In genomic region chr14:68784298-68784910, GRCh38 we compare ENCODE assay signal across 1 cellular context.
TF ChIP-seq lines count a peak whose summit lies in the region.

No MANE protein-coding gene starts in this region.

TF ChIP-seq in HepG2, 621 proteins besides CTCF, POLR2A, EP300 and RAD21 (continued from another document and continues in another):
- TF ChIP-seq ZBTB40 (IDR thresholded peaks at IDR 0.05) (no peak), ZBTB40 (CRISPR knock-in tag; IDR thresholded peaks at IDR 0.05) (peak; percentile 39; the same call in 1 of the 2 replicates), ZNF775 (CRISPR knock-in tag; IDR thresholded peaks at IDR 0.05; ENCODE audit: borderline replicate concordance) (no peak), KDM1A (CRISPR knock-in tag; IDR thresholded peaks at IDR 0.05) (0 out of 2 replicates have a peak, but pooled peaks have one; percentile 14), CAMTA2 (CRISPR knock-in tag; IDR thresholded peaks at IDR 0.05; ENCODE audit: borderline replicate concordance) (no peak), ZZZ3 (CRISPR knock-in tag; IDR thresholded peaks at IDR 0.05; ENCODE audit: borderline replicate concordance) (0 out of 2 replicates have a peak, but pooled peaks have one; percentile 37), HMGXB4 (CRISPR knock-in tag; IDR thresholded peaks at IDR 0.05; ENCODE audit: borderline replicate concordance in 1 of 2, low read depth in 1 of 2) (peak; percentile 29 to 33; a peak in 1 of 4 replicates), SAP130 (CRISPR knock-in tag; IDR thresholded peaks at IDR 0.05; ENCODE audit: low read depth) (peak; percentile 97), MNT (IDR thresholded peaks at IDR 0.05) (peak; percentile 60), HNF4G (IDR thresholded peaks at IDR 0.05; ENCODE audit: borderline replicate concordance, low read depth, low read length) (peak; percentile 90), HNF4G (CRISPR knock-in tag; IDR thresholded peaks at IDR 0.05; ENCODE audit: borderline replicate concordance, low read depth) (peak; percentile 88), ZBTB7B (CRISPR knock-in tag; IDR thresholded peaks at IDR 0.05) (peak; percentile 96), MYC (CRISPR knock-in tag; IDR thresholded peaks at IDR 0.05; ENCODE audit: borderline replicate concordance) (peak; percentile 95), ASH2L (IDR thresholded peaks at IDR 0.05; ENCODE audit: insufficient read length, low read depth, low read length) (peak; percentile 99), ZNF3 (CRISPR knock-in tag; IDR thresholded peaks at IDR 0.05) (peak; percentile 47; the same call in 1 of the 2 replicates), SMC3 (IDR thresholded peaks at IDR 0.05; ENCODE audit: low read length) (peak; percentile 31; the same call in 1 of the 2 replicates), GTF2F1 (IDR thresholded peaks at IDR 0.05; ENCODE audit: low read length) (no peak), ZNF776 (CRISPR knock-in tag; IDR thresholded peaks at IDR 0.05) (no peak), ZNF275 (CRISPR knock-in tag; IDR thresholded peaks at IDR 0.05; ENCODE audit: borderline replicate concordance) (no peak), ZNF556 (CRISPR knock-in tag; IDR thresholded peaks at IDR 0.05; ENCODE audit: borderline replicate concordance) (peak; percentile 61), NFE2 (CRISPR knock-in tag; IDR thresholded peaks at IDR 0.05) (no peak), HNF4A (CRISPR knock-in tag; IDR thresholded peaks at IDR 0.05) (peak; percentile 92), KMT2A (CRISPR knock-in tag; IDR thresholded peaks at IDR 0.05) (peak; percentile 64; the same call in 1 of the 2 replicates), NONO (IDR thresholded peaks at IDR 0.05) (no peak), NONO (CRISPR knock-in tag; conservative IDR thresholded peaks at IDR 0.05) (peak; percentile 43; the same call in 1 of the 2 replicates), BCL3 (CRISPR knock-in tag; IDR thresholded peaks at IDR 0.05) (peak; percentile 41; the same call in 1 of the 2 replicates), ZNF468 (CRISPR knock-in tag; IDR thresholded peaks at IDR 0.05) (no peak), SP1 (IDR thresholded peaks at IDR 0.05) (no peak), SP1 (CRISPR knock-in tag; IDR thresholded peaks at IDR 0.05) (peak; percentile 42; the same call in 1 of the 2 replicates), HOXD1 (CRISPR knock-in tag; IDR thresholded peaks at IDR 0.05) (0 out of 2 replicates have a peak, but pooled peaks have one; percentile 18), SP4 (CRISPR knock-in tag; IDR thresholded peaks at IDR 0.05) (peak; percentile 17; the same call in 1 of the 2 replicates), ZNF335 (CRISPR knock-in tag; IDR thresholded peaks at IDR 0.05) (peak; percentile 34; the same call in 1 of the 2 replicates), JUND (CRISPR knock-in tag; IDR thresholded peaks at IDR 0.05) (peak; percentile 92), ZNF614 (CRISPR knock-in tag; IDR thresholded peaks at IDR 0.05; ENCODE audit: borderline replicate concordance) (peak; percentile 73; the same call in 1 of the 2 replicates), MAZ (IDR thresholded peaks at IDR 0.05; ENCODE audit: borderline replicate concordance, low read depth, low read length) (peak; percentile 91), MAZ (CRISPR knock-in tag; IDR thresholded peaks at IDR 0.05; ENCODE audit: low read depth) (peak; percentile 84), ZMYM4 (CRISPR knock-in tag; IDR thresholded peaks at IDR 0.05) (peak; percentile 95), RERE (CRISPR knock-in tag; IDR thresholded peaks at IDR 0.05; ENCODE audit: low read depth) (peak; percentile 74; the same call in 1 of the 2 replicates), ZGPAT (CRISPR knock-in tag; IDR thresholded peaks at IDR 0.05) (peak; percentile 83; the same call in 1 of the 2 replicates)
